Comparison of ENCODE assay signal across 10 cellular contexts in the genomic region with DNA sequence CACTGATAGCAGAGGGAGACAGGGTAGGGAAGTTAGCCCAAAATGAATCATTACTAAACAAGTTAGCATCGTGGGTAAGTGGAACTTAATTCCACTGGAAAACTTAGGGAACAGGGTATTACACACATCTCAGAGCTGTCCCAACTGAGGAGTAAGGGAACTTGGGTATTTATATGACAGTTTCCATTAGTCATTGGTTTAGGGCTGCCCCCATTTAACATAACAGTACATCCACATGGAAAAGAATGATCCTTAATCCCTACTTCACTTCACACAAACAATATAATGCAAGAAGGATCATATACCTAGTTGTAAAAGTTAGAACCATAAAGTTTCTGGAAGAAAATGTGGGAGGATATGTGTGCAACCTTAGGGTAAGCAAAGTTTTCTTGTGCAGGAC. TPM values are rescaled to one million over a fixed set of nuclear protein-coding genes. Genes with fewer than 3 reads are reported as not detected.
"Had no signal": no experiment of that assay in that cellular context is flagged by ENCODE, and none has a peak within 500 bp of the region (broad histone marks: within the 10 kb centered on the region; RNA-seq: fewer than 3 reads in every experiment).

No MANE protein-coding gene starts in this region.

- H3K36me3 Mint-ChIP-seq: IgD-negative memory B cell had no signal

- H3K4me1 Mint-ChIP-seq: IgD-negative memory B cell had no signal

- H3K27ac Mint-ChIP-seq: IgD-negative memory B cell had no signal

- H3K4me2 ChIP-seq: KMS-11 had no signal

- H3K27ac ChIP-seq: HL-60, KMS-11 had no signal

- ATAC-seq: HepG2, K562 had no signal

- H3K4me3 Mint-ChIP-seq: IgD-negative memory B cell had no signal

- H3K4me3 ChIP-seq: K562 had no signal

- DNase-seq: IMR-90, KBM-7, KG1 had no signal

RNA-seq across cellular contexts. Expression of gene REC114, which starts 4.3 kb away (rescaled TPM):
- total RNA-seq: HepG2, HT-29, HT1080, IMR-90, K562 had no signal
- polyA plus RNA-seq: HepG2, IgD-negative memory B cell, IMR-90 had no signal
